ENCODE assay signal across 26 cellular contexts in genomic region chr5:133397432-133397831, GRCh38.
DNase-seq lines count a peak whose midpoint lies in the region; ATAC-seq, FAIRE-seq and TF ChIP-seq lines count a peak whose summit lies in the region.
"Had no signal": no experiment of that assay in that cellular context is flagged by ENCODE, and none has a peak within 500 bp of the region (broad histone marks: within the 10 kb centered on the region; RNA-seq: fewer than 3 reads in every experiment).

No MANE protein-coding gene starts in this region.

- DNase-seq in GM23338 (ENCODE audit: low spot score) (peak; percentile 8), GM12878 (ENCODE audit: low read depth, low spot score) (no peak), medulla oblongata (ENCODE audit: extremely low spot score) (no peak), NCI-H187 treated with DMSO at 0.1 percent for 48 hours (lab: John Stamatoyannopoulos, UW) (no peak), brain microvascular endothelial cell (no peak)
- DNase-seq in naive thymus-derived CD8-positive, alpha-beta T cell: no peak
- DNase-seq: ACHN; activated CD4-positive, alpha-beta T cell treated with anti-CD3 and anti-CD28 coated beads for 48 hours; cortex of kidney; DMS53; left cardiac atrium; NCI-H1105 treated with DMSO at 0.1 percent for 48 hours; NCI-H2029 treated with DMSO at 0.1 percent for 48 hours; NCI-H446 treated with DMSO at 0.1 percent for 48 hours; PC-9 had no signal

- 22% methylated on average over 2 of the region's 2 CpGs for WGBS in GM12878 (ENCODE audit: insufficient coverage, insufficient replicate concordance, low lambda C conversion rate, missing lambda C conversion rate)

- RAD21 ChIA-PET in GM12878 (lab: Charles Lee; ENCODE audit: unreplicated experiment): interaction anchor here (0.8 to 2.2 kb wide), 4 partner anchors 24 to 435 kb away, joined by 3 to 10 read pairs (median 3); no protein-coding TSS in a partner anchor

- H3K36me3 ChIP-seq in BLaER1 (no peaks in the 10 kb centered on the region), GM23338 (ENCODE audit: insufficient read depth) (no peaks in the 10 kb centered on the region), GM12878 (ENCODE audit: control insufficient read depth in 2 of 2, insufficient read depth in 2 of 2, low read length in 1 of 2) (no peaks in the 10 kb centered on the region), brain microvascular endothelial cell (replicated peaks) (no peaks in the 10 kb centered on the region)
- H3K36me3 ChIP-seq: suprapubic skin had no signal

- in situ Hi-C loops in GM12878 (cut with MboI) (no loop called here), brain microvascular endothelial cell (cut with HindIII; ENCODE audit: low pct_ligation_motif_present, low sequenced_read_pairs) (no loop called here)

- no peaks in the 10 kb centered on the region for H3K9me2 ChIP-seq in GM23338 (ENCODE audit: insufficient read depth)

- H3K27ac ChIP-seq in BLaER1: no peak overlapping the region
- no peak overlapping the region for H3K27ac ChIP-seq in GM23338 (ENCODE audit: low read depth)
- H3K27ac ChIP-seq in GM12878 (ENCODE audit: control insufficient read depth, insufficient read depth): no peak overlapping the region
- H3K27ac ChIP-seq in brain microvascular endothelial cell: no peak overlapping the region
- H3K27ac ChIP-seq: parathyroid adenoma, PC-9, suprapubic skin had no signal

- no peaks in the 10 kb centered on the region for H3K27me3 Mint-ChIP-seq in GM23338 (ENCODE audit: insufficient read depth, low read depth, poor library complexity)
- H3K27me3 Mint-ChIP-seq in nephron (ENCODE audit: low read depth): peaks cover 10% of the 10 kb centered on the region
- H3K27me3 Mint-ChIP-seq in naive thymus-derived CD8-positive, alpha-beta T cell: peaks cover 0 to 4% (median 0%) of the 10 kb centered on the region in 5 donors

- no peak overlapping the region for H3K9ac ChIP-seq in BLaER1
- no peak overlapping the region for H3K9ac ChIP-seq in GM12878 (ENCODE audit: control insufficient read depth, insufficient read depth, low read length)
- H3K9ac ChIP-seq: parathyroid adenoma had no signal

- H3K27ac Mint-ChIP-seq in GM23338: no peak overlapping the region
- peak overlapping the region in 2 of 3 experiments; percentile 48 to 55 for H3K27ac Mint-ChIP-seq in nephron
- peak overlapping the region in 1 of 10 donors; percentile 21 for H3K27ac Mint-ChIP-seq in naive thymus-derived CD8-positive, alpha-beta T cell
- H3K27ac Mint-ChIP-seq: T-helper 2 cell treated with Interferon-gamma antibody and Interleukin-4, amounts not matched to agents 5 μg/mL and 100 μg/mL, for 36 hours had no signal

- peak overlapping the region; percentile 62 for H3K4me2 ChIP-seq in BLaER1
- H3K4me2 ChIP-seq in GM23338: no peak overlapping the region
- H3K4me2 ChIP-seq in GM12878 (ENCODE audit: control insufficient read depth, insufficient read depth): peak overlapping the region; percentile 76; the same call in 1 of the 2 replicates
- H3K4me2 ChIP-seq: PC-9 had no signal

- FAIRE-seq in GM12878 (lab: Jason Lieb, UNC): no peak
- FAIRE-seq: frontal cortex, G401.6 had no signal

- BruUV-seq in GM12878 (replicated peaks; lab: Mats Ljungman, UMichigan): no TSS peak

- no peak for TF ChIP-seq EP300 in GM12878 (IDR thresholded peaks at IDR 0.05; ENCODE audit: borderline replicate concordance in 1 of 2, control insufficient read depth in 1 of 2, low read depth in 2 of 2, low read length in 2 of 2)

- H4K20me1 ChIP-seq in BLaER1: no peaks in the 10 kb centered on the region
- H4K20me1 ChIP-seq in GM23338 (replicated peaks; ENCODE audit: insufficient read depth): no peaks in the 10 kb centered on the region
- no peaks in the 10 kb centered on the region for H4K20me1 ChIP-seq in GM12878 (ENCODE audit: control insufficient read depth, insufficient read depth)

- POLR2A ChIA-PET in GM12878 (lab: Charles Lee): no interaction called here
- POLR2A ChIA-PET in naive thymus-derived CD8-positive, alpha-beta T cell (lab: Charles Lee): no interaction called here

- SMC1A ChIA-PET in GM12878 (lab: Charles Lee; ENCODE audit: uncharacterized antibody, unreplicated experiment): interaction anchor here (1.2 to 1.8 kb wide), 3 partner anchors 8 to 24 kb away, joined by 3 to 8 read pairs (median 7); no protein-coding TSS in a partner anchor

- H3K36me3 Mint-ChIP-seq in GM23338 (ENCODE audit: low read depth): peaks cover 5% of the 10 kb centered on the region; the same call in 1 of the 3 replicates
- H3K36me3 Mint-ChIP-seq in nephron (ENCODE audit: low read depth): no peaks in the 10 kb centered on the region
- no peaks in the 10 kb centered on the region for H3K36me3 Mint-ChIP-seq in naive thymus-derived CD8-positive, alpha-beta T cell
- H3K36me3 Mint-ChIP-seq: activated naive CD8-positive, alpha-beta T cell; naive thymus-derived CD4-positive, alpha-beta T cell had no signal

- H3K79me2 ChIP-seq in GM23338 (replicated peaks; ENCODE audit: insufficient read depth) (no peaks in the 10 kb centered on the region), GM12878 (ENCODE audit: control insufficient read depth, insufficient read depth, low read length) (no peaks in the 10 kb centered on the region)
- H3K79me2 ChIP-seq: parathyroid adenoma had no signal

- H3K4me3 Mint-ChIP-seq in GM23338: no peak overlapping the region
- H3K4me3 Mint-ChIP-seq in nephron: no peak overlapping the region
- H3K4me3 Mint-ChIP-seq in naive thymus-derived CD8-positive, alpha-beta T cell: no peak overlapping the region
- H3K4me3 Mint-ChIP-seq: T-helper 2 cell treated with Interferon-gamma antibody and Interleukin-4, amounts not matched to agents 5 μg/mL and 100 μg/mL, for 36 hours had no signal

- H3K4me1 Mint-ChIP-seq in GM23338 (peaks cover 25% of the 10 kb centered on the region), nephron (peaks cover 35% of the 10 kb centered on the region)
- H3K4me1 Mint-ChIP-seq in naive thymus-derived CD8-positive, alpha-beta T cell: peaks cover 13 to 35% (median 23%) of the 10 kb centered on the region in 4 donors

- H3K4me3 ChIP-seq in BLaER1 (no peak overlapping the region), GM23338 (no peak overlapping the region), GM12878 (no peak overlapping the region), brain microvascular endothelial cell (ENCODE audit: low read depth, low read length) (no peak overlapping the region)
- H3K4me3 ChIP-seq: PC-9, suprapubic skin had no signal

- no peaks in the 10 kb centered on the region for H3F3A ChIP-seq in GM23338 (replicated peaks; ENCODE audit: low read depth)

- no peak for TF ChIP-seq RAD21 in GM12878 (IDR thresholded peaks at IDR 0.05; ENCODE audit: insufficient read depth, low read depth, low read length)

- H3K9me3 Mint-ChIP-seq in GM23338: peaks cover 18% of the 10 kb centered on the region
- H3K9me3 Mint-ChIP-seq in nephron: peaks cover 3% of the 10 kb centered on the region
- peaks cover 0 to 4% (median 0%) of the 10 kb centered on the region in 9 donors for H3K9me3 Mint-ChIP-seq in naive thymus-derived CD8-positive, alpha-beta T cell
- H3K9me3 Mint-ChIP-seq: T-helper 2 cell treated with Interferon-gamma antibody and Interleukin-4, amounts not matched to agents 5 μg/mL and 100 μg/mL, for 36 hours had no signal

- TF ChIP-seq POLR2A in GM12878 (IDR thresholded peaks at IDR 0.05; ENCODE audit: low read depth, low read length): no peak

- TF ChIP-seq CTCF in GM23338 (conservative IDR thresholded peaks at IDR 0.05; ENCODE audit: low read depth in 2 of 2): no peak
- TF ChIP-seq CTCF in GM12878 (IDR thresholded peaks at IDR 0.05 in 2 of 3, conservative IDR thresholded peaks at IDR 0.05 in 1 of 3; ENCODE audit: control insufficient read depth in 2 of 3, extremely low read depth in 1 of 3, insufficient read depth in 1 of 3, low read depth in 3 of 3, low read length in 3 of 3): no peak
- TF ChIP-seq CTCF in nephron (IDR thresholded peaks at IDR 0.05; ENCODE audit: unreplicated experiment in 3 of 3): no peak
- TF ChIP-seq CTCF in brain microvascular endothelial cell (IDR thresholded peaks at IDR 0.05; ENCODE audit: low read depth, low read length, missing control alignments): no peak

- ATAC-seq in GM23338 (no peak), GM12878 (peak; percentile 51)
- no peak for ATAC-seq in naive thymus-derived CD8-positive, alpha-beta T cell
- ATAC-seq: esophagus mucosa, left cardiac atrium, Right ventricle myocardium inferior had no signal

- H3K4me1 ChIP-seq in BLaER1: peaks cover 68% of the 10 kb centered on the region
- H3K4me1 ChIP-seq in GM23338 (ENCODE audit: insufficient read depth): peaks cover 6% of the 10 kb centered on the region; the same call in 1 of the 2 replicates
- H3K4me1 ChIP-seq in GM12878 (ENCODE audit: control insufficient read depth, insufficient read depth, low read length): peaks cover 31% of the 10 kb centered on the region
- H3K4me1 ChIP-seq: parathyroid adenoma, suprapubic skin had no signal

- intact Hi-C loops in GM12878 (cut with micrococcal nuclease; ENCODE audit: unreplicated experiment): no loop called here

- H3K9me3 ChIP-seq in BLaER1: peaks cover 7% of the 10 kb centered on the region
- no peaks in the 10 kb centered on the region for H3K9me3 ChIP-seq in GM12878 (replicated peaks; ENCODE audit: control insufficient read depth, insufficient read depth, low read length)
- H3K9me3 ChIP-seq: suprapubic skin had no signal

- CTCF ChIA-PET in GM12878 (lab: Yijun Ruan, JAX): interaction anchor here (2.2 to 2.8 kb wide), 2 partner anchors 24 to 27 kb away, joined by 4 to 16 read pairs; no protein-coding TSS in a partner anchor

- H3K27me3 ChIP-seq in BLaER1 (no peaks in the 10 kb centered on the region), GM23338 (ENCODE audit: insufficient read depth) (no peaks in the 10 kb centered on the region), GM12878 (replicated peaks in 1 of 2; ENCODE audit: control insufficient read depth in 2 of 2, insufficient read depth in 2 of 2, low read length in 1 of 2) (no peaks in the 10 kb centered on the region), brain microvascular endothelial cell (replicated peaks) (no peaks in the 10 kb centered on the region)
- H3K27me3 ChIP-seq: suprapubic skin had no signal

- H2AFZ ChIP-seq in GM23338 (no peak overlapping the region), GM12878 (ENCODE audit: control insufficient read depth, low read depth, low read length) (no peak overlapping the region)
- H2AFZ ChIP-seq: parathyroid adenoma, PC-9 had no signal

TF ChIP-seq in GM23338, 12 proteins besides CTCF, POLR2A, EP300 and RAD21 (continues in another document):
- TF ChIP-seq STAT1 (IDR thresholded peaks at IDR 0.05; ENCODE audit: unreplicated experiment): no peak
- TF ChIP-seq ZNF331 (CRISPR knock-in tag; IDR thresholded peaks at IDR 0.05; ENCODE audit: low read depth): no peak

TF ChIP-seq in GM12878, 131 proteins besides CTCF, POLR2A, EP300 and RAD21:
- peak; percentile 29 for TF ChIP-seq RUNX3 (IDR thresholded peaks at IDR 0.05; ENCODE audit: low read length)
- no peak for TF ChIP-seq SIN3A (IDR thresholded peaks at IDR 0.05; ENCODE audit: low read depth, low read length)
TF ChIP-seq in GM12878: peak in this region for 1.
